35 cellular contexts compared by ENCODE assay signal in genomic region chr3:155528579-155528978, GRCh38.
"Had no signal": no experiment of that assay in that cellular context is flagged by ENCODE, and none has a peak within 500 bp of the region (broad histone marks: within the 10 kb centered on the region; RNA-seq: fewer than 3 reads in every experiment).

No MANE protein-coding gene starts in this region.

- H3K4me3 ChIP-seq: MG63 had no signal

- H3K36me3 ChIP-seq: MG63 had no signal

- H3K4me2 ChIP-seq: KMS-11 had no signal

- H3K27ac ChIP-seq: KMS-11 had no signal

- DNase-seq: Karpas-422, Kasumi-1, MG63, MM.1S, MV-4-11, NCI-H1048, NCI-H1092, NCI-H1092 treated with DMSO at 0.1 percent for 48 hours, NCI-H1105, NCI-H1105 treated with DMSO at 0.1 percent for 48 hours, NCI-H1417, NCI-H1417 treated with DMSO at 0.1 percent for 48 hours, NCI-H1436, NCI-H1436 treated with DMSO at 0.1 percent for 48 hours, NCI-H146, NCI-H1694, NCI-H1694 treated with DMSO at 0.1 percent for 48 hours, NCI-H187, NCI-H187 treated with DMSO at 0.1 percent for 48 hours, NCI-H1930, NCI-H2029, NCI-H2029 treated with DMSO at 0.1 percent for 48 hours, NCI-H2081, NCI-H2081 treated with DMSO at 0.1 percent for 48 hours, NCI-H2107, NCI-H2171, NCI-H2171 treated with DMSO at 0.1 percent for 48 hours, NCI-H2227 treated with DMSO at 0.1 percent for 48 hours, NCI-H226, NCI-H345, NCI-H446, NCI-H446 treated with DMSO at 0.1 percent for 48 hours, NCI-H510A, NCI-H510A treated with DMSO at 0.1 percent for 48 hours had no signal
